Comparison of ENCODE assay signal across 20 cellular contexts in genomic region chr5:176822041-176822425, GRCh38. TPM values are rescaled to one million over a fixed set of nuclear protein-coding genes. Genes with fewer than 3 reads are reported as not detected.
"Had no signal": no experiment of that assay in that cellular context is flagged by ENCODE, and none has a peak within 500 bp of the region (broad histone marks: within the 10 kb centered on the region; RNA-seq: fewer than 3 reads in every experiment).

No MANE protein-coding gene starts in this region.

- H3K9me3 ChIP-seq: body of pancreas, lower lobe of right lung, ovary, sigmoid colon, spleen, suprapubic skin had no signal

- H3K4me1 Mint-ChIP-seq: neural crest cell had no signal

- H3K27ac ChIP-seq: body of pancreas, lower lobe of right lung, ovary, sigmoid colon, spleen, suprapubic skin had no signal

- H3K27ac Mint-ChIP-seq: activated B cell treated with CpG ODN at 0.5 μM for 24 hours; activated CD4-positive, alpha-beta T cell treated with anti-CD3 and anti-CD28 coated beads, Interleukin-2, amount 10 ng/mL, durations not matched to agents 24 days and 14 days; activated naive CD8-positive, alpha-beta T cell; immature natural killer cell; stimulated activated naive CD8-positive, alpha-beta T cell treated with anti-CD3 and anti-CD28 coated beads, Interleukin-15, Interleukin-2, amounts not matched to agents 100 ng/mL and 50 ng/mL, for 24 hours had no signal

- H3K9me3 Mint-ChIP-seq: activated B cell treated with CpG ODN at 0.5 μM for 24 hours; activated CD4-positive, alpha-beta T cell treated with anti-CD3 and anti-CD28 coated beads, Interleukin-2, amount 10 ng/mL, durations not matched to agents 24 days and 14 days; immature natural killer cell; neural crest cell; stimulated activated naive CD8-positive, alpha-beta T cell treated with anti-CD3 and anti-CD28 coated beads, Interleukin-15, Interleukin-2, amounts not matched to agents 100 ng/mL and 50 ng/mL, for 24 hours had no signal

- DNase-seq: activated B cell treated with CpG ODN at 0.5 μM for 24 hours; activated CD4-positive, alpha-beta T cell treated with anti-CD3 and anti-CD28 coated beads, Interleukin-2, amount 10 ng/mL, durations not matched to agents 24 days and 14 days; activated CD8-positive, alpha-beta memory T cell treated with anti-CD3 and anti-CD28 coated beads for 24 hours; activated gamma-delta T cell treated with Interleukin-2 at 50 U/mL for 16 hours; amniotic stem cell; body of pancreas; effector memory CD4-positive, alpha-beta T cell; foreskin melanocyte; immature natural killer cell; lower lobe of right lung; midbrain; ovary; sigmoid colon; spleen; trophoblast cell had no signal

- H3K27me3 ChIP-seq: body of pancreas, ovary had no signal

- H3K4me3 Mint-ChIP-seq: activated B cell treated with CpG ODN at 0.5 μM for 24 hours; activated CD4-positive, alpha-beta T cell treated with anti-CD3 and anti-CD28 coated beads, Interleukin-2, amount 10 ng/mL, durations not matched to agents 24 days and 14 days; activated naive CD8-positive, alpha-beta T cell; immature natural killer cell; neural crest cell; stimulated activated naive CD8-positive, alpha-beta T cell treated with anti-CD3 and anti-CD28 coated beads, Interleukin-15, Interleukin-2, amounts not matched to agents 100 ng/mL and 50 ng/mL, for 24 hours had no signal

- H3K36me3 Mint-ChIP-seq: activated naive CD8-positive, alpha-beta T cell; immature natural killer cell had no signal

RNA-seq across cellular contexts. Expression of gene UNC5A, which starts 11.7 kb away (rescaled TPM):
- total RNA-seq: activated B cell treated with CpG ODN at 0.5 μM for 24 hours; activated CD4-positive, alpha-beta T cell treated with anti-CD3 and anti-CD28 coated beads, Interleukin-2, amount 10 ng/mL, durations not matched to agents 24 days and 14 days; sigmoid colon; spleen; suprapubic skin; T-helper 2 cell treated with Interferon-gamma antibody and Interleukin-4, amounts not matched to agents 100 ng/mL and 5 ng/mL, for 36 hours had no signal
- polyA plus RNA-seq: immature natural killer cell had no signal
